15 cellular contexts compared by ENCODE assay signal in the genomic region with DNA sequence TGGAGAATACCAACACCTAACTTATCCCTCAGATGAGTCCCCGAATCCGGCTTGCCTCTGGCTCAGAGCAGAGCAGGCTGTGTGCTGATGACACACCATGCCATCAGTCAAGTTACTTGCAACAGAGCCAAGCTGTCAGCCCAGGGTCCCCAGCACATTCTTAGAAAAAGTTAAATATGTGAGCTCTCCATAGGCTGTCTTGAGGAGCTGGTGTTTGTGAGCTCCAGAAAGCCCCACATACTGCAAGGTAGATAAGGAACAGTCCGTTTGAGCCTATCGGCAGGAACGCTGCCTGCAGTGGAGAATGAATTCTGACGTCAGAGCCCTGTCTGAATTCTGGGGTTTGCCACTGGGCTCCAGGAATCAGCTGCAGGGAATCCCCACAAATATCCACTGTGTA. TPM values are rescaled to one million over a fixed set of nuclear protein-coding genes. Genes with fewer than 3 reads are reported as not detected.
A peak's percentile ranks its signal among the peaks of the same experiment; 100 is the strongest.
DNase-seq lines count a peak whose midpoint lies in the region; ATAC-seq and TF ChIP-seq lines count a peak whose summit lies in the region.
"Had no signal": no experiment of that assay in that cellular context is flagged by ENCODE, and none has a peak within 500 bp of the region (broad histone marks: within the 10 kb centered on the region; RNA-seq: fewer than 3 reads in every experiment).

No MANE protein-coding gene starts in this region.

- TF ChIP-seq POLR2A in thyroid gland (IDR thresholded peaks at IDR 0.05), result no peak

- H3K9me3 ChIP-seq in thyroid gland, result no peaks in the 10 kb centered on the region
- H3K9me3 ChIP-seq in CD4-positive, alpha-beta memory T cell (ENCODE audit: control insufficient read depth in 1 of 2, low read length in 2 of 2), result no peaks in the 10 kb centered on the region
- H3K9me3 ChIP-seq: A549, transverse colon had no signal

- H3K4me1 Mint-ChIP-seq in activated CD4-positive, alpha-beta T cell treated with anti-CD3 and anti-CD28 coated beads, Interleukin-2, amount 10 ng/mL, durations not matched to agents 24 days and 14 days, result peaks cover 28% of the 10 kb centered on the region
- peaks cover 35% of the 10 kb centered on the region for H3K4me1 Mint-ChIP-seq in activated CD4-positive, alpha-beta T cell treated with anti-CD3 and anti-CD28 coated beads for 36 hours
- H3K4me1 Mint-ChIP-seq in CD4-positive, alpha-beta memory T cell, result peaks cover 6 to 41% (median 23%) of the 10 kb centered on the region in 4 donors

- H3K36me3 ChIP-seq in thyroid gland, result peaks cover 10 to 18% of the 10 kb centered on the region in 2 donors
- H3K36me3 ChIP-seq in CD4-positive, alpha-beta memory T cell (ENCODE audit: insufficient read depth, low read length), result peaks cover 7% of the 10 kb centered on the region

- peak overlapping the region; percentile 15 for H3K4me3 Mint-ChIP-seq in activated CD4-positive, alpha-beta T cell treated with anti-CD3 and anti-CD28 coated beads, Interleukin-2, amount 10 ng/mL, durations not matched to agents 24 days and 14 days
- no peak overlapping the region for H3K4me3 Mint-ChIP-seq in activated CD4-positive, alpha-beta T cell treated with anti-CD3 and anti-CD28 coated beads for 36 hours
- peak overlapping the region in 1 of 8 donors; percentile 31 for H3K4me3 Mint-ChIP-seq in CD4-positive, alpha-beta memory T cell
- H3K4me3 Mint-ChIP-seq: activated naive CD4-positive, alpha-beta T cell treated with anti-CD3 and anti-CD28 coated beads, Interleukin-2, amount 50 U/mL, for 24 hours; immature natural killer cell; T-helper 2 cell treated with Interferon-gamma antibody and Interleukin-4, amounts not matched to agents 5 μg/mL and 100 μg/mL, for 36 hours had no signal

- no peak overlapping the region for H3K27ac Mint-ChIP-seq in activated CD4-positive, alpha-beta T cell treated with anti-CD3 and anti-CD28 coated beads, Interleukin-2, amount 10 ng/mL, durations not matched to agents 24 days and 14 days
- no peak overlapping the region for H3K27ac Mint-ChIP-seq in activated CD4-positive, alpha-beta T cell treated with anti-CD3 and anti-CD28 coated beads for 36 hours
- no peak overlapping the region for H3K27ac Mint-ChIP-seq in CD4-positive, alpha-beta memory T cell
- H3K27ac Mint-ChIP-seq: activated naive CD4-positive, alpha-beta T cell treated with anti-CD3 and anti-CD28 coated beads, Interleukin-2, amount 50 U/mL, for 24 hours; immature natural killer cell; T-helper 2 cell treated with Interferon-gamma antibody and Interleukin-4, amounts not matched to agents 5 μg/mL and 100 μg/mL, for 36 hours had no signal

- H3K27ac ChIP-seq in substantia nigra (ENCODE audit: low read depth, low read length, poor library complexity, severe bottlenecking), result peak overlapping the region; percentile 38
- no peak overlapping the region for H3K27ac ChIP-seq in thyroid gland
- no peak overlapping the region for H3K27ac ChIP-seq in CD4-positive, alpha-beta memory T cell (ENCODE audit: low read depth, low read length)
- H3K27ac ChIP-seq: A549 had no signal

- no peak for DNase-seq in activated CD4-positive, alpha-beta T cell treated with anti-CD3 and anti-CD28 coated beads, Interleukin-2, amount 10 ng/mL, durations not matched to agents 24 days and 14 days
- DNase-seq in activated CD4-positive, alpha-beta T cell treated with anti-CD3 and anti-CD28 coated beads for 36 hours, result no peak
- DNase-seq in astrocyte of the hippocampus (ENCODE audit: low read depth, low spot score) (peak; percentile 66), kidney glomerular epithelial cell (lab: John Stamatoyannopoulos, UW) (peak; percentile 39), substantia nigra (lab: John Stamatoyannopoulos, UW) (peak in 2 of 49 donors; percentile 3 to 12), thyroid gland (no peak), KBM-7 (no peak)
- DNase-seq in CD4-positive, alpha-beta memory T cell, result no peak
- DNase-seq: immature natural killer cell, naive B cell, transverse colon had no signal

- WGBS in thyroid gland, 2 donors, result 79 to 83% methylated on average over 6 of the region's 6 CpGs

- in situ Hi-C loops in KBM-7 (cut with MboI; ENCODE audit: low pct_unique_long_range_greater_than_20kb, low sequenced_read_pairs), result no loop called here

- peaks cover 46% of the 10 kb centered on the region for H3K36me3 Mint-ChIP-seq in activated CD4-positive, alpha-beta T cell treated with anti-CD3 and anti-CD28 coated beads, Interleukin-2, amount 10 ng/mL, durations not matched to agents 24 days and 14 days (ENCODE audit: low read depth)
- peaks cover 48% of the 10 kb centered on the region for H3K36me3 Mint-ChIP-seq in activated CD4-positive, alpha-beta T cell treated with anti-CD3 and anti-CD28 coated beads for 36 hours (ENCODE audit: low read depth)
- peaks cover 7 to 44% of the 10 kb centered on the region in 2 donors for H3K36me3 Mint-ChIP-seq in CD4-positive, alpha-beta memory T cell

- no peaks in the 10 kb centered on the region for H3K9me3 Mint-ChIP-seq in activated CD4-positive, alpha-beta T cell treated with anti-CD3 and anti-CD28 coated beads, Interleukin-2, amount 10 ng/mL, durations not matched to agents 24 days and 14 days
- H3K9me3 Mint-ChIP-seq in activated CD4-positive, alpha-beta T cell treated with anti-CD3 and anti-CD28 coated beads for 36 hours (ENCODE audit: low read depth), result no peaks in the 10 kb centered on the region
- H3K9me3 Mint-ChIP-seq in CD4-positive, alpha-beta memory T cell, result no peaks in the 10 kb centered on the region
- H3K9me3 Mint-ChIP-seq: activated naive CD4-positive, alpha-beta T cell treated with anti-CD3 and anti-CD28 coated beads, Interleukin-2, amount 50 U/mL, for 24 hours; immature natural killer cell; naive B cell; T-helper 2 cell treated with Interferon-gamma antibody and Interleukin-4, amounts not matched to agents 5 μg/mL and 100 μg/mL, for 36 hours had no signal

- H3K4me3 ChIP-seq in thyroid gland (replicated peaks in 1 of 3), result no peak overlapping the region
- H3K4me3 ChIP-seq in CD4-positive, alpha-beta memory T cell (ENCODE audit: low read length in 2 of 2), result no peak overlapping the region
- H3K4me3 ChIP-seq: A549, transverse colon had no signal

- no peaks in the 10 kb centered on the region for H3K27me3 ChIP-seq in thyroid gland
- no peaks in the 10 kb centered on the region for H3K27me3 ChIP-seq in CD4-positive, alpha-beta memory T cell (ENCODE audit: insufficient read depth, low read length)
- H3K27me3 ChIP-seq: transverse colon had no signal

- no peaks in the 10 kb centered on the region for H3K27me3 Mint-ChIP-seq in activated CD4-positive, alpha-beta T cell treated with anti-CD3 and anti-CD28 coated beads, Interleukin-2, amount 10 ng/mL, durations not matched to agents 24 days and 14 days
- H3K27me3 Mint-ChIP-seq in activated CD4-positive, alpha-beta T cell treated with anti-CD3 and anti-CD28 coated beads for 36 hours, result no peaks in the 10 kb centered on the region
- no peaks in the 10 kb centered on the region for H3K27me3 Mint-ChIP-seq in CD4-positive, alpha-beta memory T cell
- H3K27me3 Mint-ChIP-seq: activated naive CD4-positive, alpha-beta T cell treated with anti-CD3 and anti-CD28 coated beads, Interleukin-2, amount 50 U/mL, for 24 hours; naive B cell had no signal

- H3K4me1 ChIP-seq in thyroid gland, result peaks cover 11 to 17% of the 10 kb centered on the region in 2 donors
- H3K4me1 ChIP-seq in CD4-positive, alpha-beta memory T cell (ENCODE audit: insufficient read depth, low read length), result peaks cover 20% of the 10 kb centered on the region

- no peak for ATAC-seq in activated CD4-positive, alpha-beta T cell treated with anti-CD3 and anti-CD28 coated beads for 36 hours
- ATAC-seq: A549, Panc1 had no signal

- no peak for TF ChIP-seq CTCF in thyroid gland (IDR thresholded peaks at IDR 0.05)

- POLR2A ChIA-PET in activated CD4-positive, alpha-beta T cell treated with anti-CD3 and anti-CD28 coated beads for 36 hours (lab: Charles Lee), result no interaction called here
- POLR2A ChIA-PET in CD4-positive, alpha-beta memory T cell (lab: Charles Lee; ENCODE audit: partially characterized antibody), result no interaction called here

- CTCF ChIA-PET in activated CD4-positive, alpha-beta T cell treated with anti-CD3 and anti-CD28 coated beads for 36 hours (lab: Charles Lee), result interaction anchor here (0.6 to 1.4 kb wide), 2 partner anchors 31 to 67 kb away, joined by 3 read pairs; no protein-coding TSS in a partner anchor
- CTCF ChIA-PET in CD4-positive, alpha-beta memory T cell (lab: Charles Lee; ENCODE audit: partially characterized antibody), result interaction anchor here (1.0 kb wide), 1 partner anchor 45 kb away, joined by 4 read pairs; no protein-coding TSS in a partner anchor

- intact Hi-C loops in activated CD4-positive, alpha-beta T cell treated with anti-CD3 and anti-CD28 coated beads, Interleukin-2, amount 10 ng/mL, durations not matched to agents 24 days and 14 days (cut with micrococcal nuclease), result no loop called here
- intact Hi-C loops in activated CD4-positive, alpha-beta T cell treated with anti-CD3 and anti-CD28 coated beads for 36 hours (cut with DNase I, micrococcal nuclease), result no loop called here
- intact Hi-C loops in thyroid gland (cut with DNase I), result no loop called here
- intact Hi-C loops in CD4-positive, alpha-beta memory T cell (cut with micrococcal nuclease), result no loop called here

RNA-seq across cellular contexts. Expression of gene SFXN4, which starts 3.8 kb away (rescaled TPM):
- 58.1 and 63.0 TPM in 2 replicates for total RNA-seq in activated CD4-positive, alpha-beta T cell treated with anti-CD3 and anti-CD28 coated beads, Interleukin-2, amount 10 ng/mL, durations not matched to agents 24 days and 14 days
- total RNA-seq in activated CD4-positive, alpha-beta T cell treated with anti-CD3 and anti-CD28 coated beads for 36 hours, result 10 to 100 TPM; 38.7 to 44.7 TPM
- 10 to 100 TPM; 17.8 to 88.3 (median 36.3) TPM for total RNA-seq in thyroid gland
- total RNA-seq in CD4-positive, alpha-beta memory T cell, result 10 to 100 TPM; 17.2 to 18.5 TPM
- polyA plus RNA-seq in CD4-positive, alpha-beta memory T cell, result 10 to 100 TPM; 13.9 to 14.0 TPM

RNA-seq across cellular contexts. Expression of gene PRDX3, which starts 16.9 kb away (rescaled TPM):
- total RNA-seq in activated CD4-positive, alpha-beta T cell treated with anti-CD3 and anti-CD28 coated beads, Interleukin-2, amount 10 ng/mL, durations not matched to agents 24 days and 14 days, result 179 and 180 TPM in 2 replicates
- total RNA-seq in activated CD4-positive, alpha-beta T cell treated with anti-CD3 and anti-CD28 coated beads for 36 hours, result 100 to 1,000 TPM; 160 to 217 TPM
- total RNA-seq in thyroid gland, result 100 to 1,000 TPM; 137 to 299 (median 243) TPM
- total RNA-seq in CD4-positive, alpha-beta memory T cell, result 10 to 100 TPM; 34.3 to 38.2 TPM
- polyA plus RNA-seq in CD4-positive, alpha-beta memory T cell, result 100 to 1,000 TPM; 125 to 127 TPM

RNA-seq across cellular contexts. Expression of gene GRK5, which starts 45.7 kb away (rescaled TPM):
- 25.6 and 27.3 TPM in 2 replicates for total RNA-seq in activated CD4-positive, alpha-beta T cell treated with anti-CD3 and anti-CD28 coated beads, Interleukin-2, amount 10 ng/mL, durations not matched to agents 24 days and 14 days
- total RNA-seq in activated CD4-positive, alpha-beta T cell treated with anti-CD3 and anti-CD28 coated beads for 36 hours, result 10 to 100 TPM; 21.2 to 24.8 TPM
- 10 to 100 TPM in 3 of 4 donors, 1 to 10 TPM in 1; 9.2 to 27.3 (median 15.0) TPM for total RNA-seq in thyroid gland
- total RNA-seq in CD4-positive, alpha-beta memory T cell, result 10 to 100 TPM; 26.7 to 27.9 TPM
- polyA plus RNA-seq in CD4-positive, alpha-beta memory T cell, result 10 to 100 TPM in 1 of 2 donors, 1 to 10 TPM in 1; 7.6 to 10.6 TPM

RNA-seq across cellular contexts. Expression of gene DENND10, which starts 57.8 kb away (rescaled TPM):
- 18.6 and 23.2 TPM in 2 replicates for total RNA-seq in activated CD4-positive, alpha-beta T cell treated with anti-CD3 and anti-CD28 coated beads, Interleukin-2, amount 10 ng/mL, durations not matched to agents 24 days and 14 days
- 10 to 100 TPM; 20.5 to 21.9 TPM for total RNA-seq in activated CD4-positive, alpha-beta T cell treated with anti-CD3 and anti-CD28 coated beads for 36 hours
- total RNA-seq in thyroid gland, result 10 to 100 TPM; 46.4 to 55.3 (median 53.1) TPM
- 10 to 100 TPM; 48.0 to 53.4 TPM for total RNA-seq in CD4-positive, alpha-beta memory T cell
- polyA plus RNA-seq in CD4-positive, alpha-beta memory T cell, result 10 to 100 TPM; 54.9 to 76.7 TPM

Comparison
In these comparisons a context has a peak if more than half of its experiments do, and no peak if none do; other contexts are left out.
1. DNase-seq: peak in astrocyte of the hippocampus (single experiment) and kidney glomerular epithelial cell (single experiment); none in activated CD4-positive, alpha-beta T cell treated with anti-CD3 and anti-CD28 coated beads, Interleukin-2, amount 10 ng/mL, durations not matched to agents 24 days and 14 days (single experiment), activated CD4-positive, alpha-beta T cell treated with anti-CD3 and anti-CD28 coated beads for 36 hours (single experiment), thyroid gland (0 of 2), KBM-7 (single experiment) and CD4-positive, alpha-beta memory T cell (0 of 5).